Comparison of ENCODE assay signal across 17 cellular contexts in the genomic region with DNA sequence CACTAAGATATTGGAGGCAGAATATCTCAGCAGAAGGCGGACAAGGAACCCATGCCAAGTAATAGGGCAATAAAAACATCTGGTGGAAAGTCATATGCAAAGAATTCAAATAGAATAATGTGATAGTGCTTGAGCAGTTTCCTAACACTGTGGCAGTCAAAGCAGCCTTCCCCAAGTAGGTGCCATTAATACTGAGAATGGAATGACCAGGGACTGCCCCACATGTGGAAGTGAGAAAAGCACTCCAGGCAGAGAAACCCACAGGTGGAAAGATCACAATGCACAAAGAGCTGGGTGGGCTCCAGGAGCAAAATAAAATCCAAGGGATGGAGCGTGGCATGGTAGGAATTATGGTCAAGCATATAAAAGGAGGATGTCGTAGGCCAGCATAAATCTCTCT.
"Had no signal": no experiment of that assay in that cellular context is flagged by ENCODE, and none has a peak within 500 bp of the region (broad histone marks: within the 10 kb centered on the region; RNA-seq: fewer than 3 reads in every experiment).

No MANE protein-coding gene starts in this region.

- ATAC-seq: lower lobe of right lung; naive thymus-derived CD8-positive, alpha-beta T cell; right lobe of liver; stimulated activated effector memory CD8-positive, alpha-beta T cell treated with anti-CD3 and anti-CD28 coated beads, Interleukin-12 subunit alpha, Interleukin-12 subunit beta, amount 100 ng/mL, for 72 hours had no signal

- H3K4me3 ChIP-seq: cardiac muscle cell, esophagus squamous epithelium, hepatocyte, lower lobe of right lung, ovary, right lobe of liver, smooth muscle cell, tibial artery, uterus had no signal

- DNase-seq: activated CD4-positive, alpha-beta T cell treated with anti-CD3 and anti-CD28 coated beads, Interleukin-2, amount 50 U/mL, for 48 hours; activated T-cell treated with anti-CD3 and anti-CD28 coated beads for 4 hours; dermis blood vessel endothelial cell; effector memory CD4-positive, alpha-beta T cell; esophagus squamous epithelium; lower lobe of right lung; naive thymus-derived CD8-positive, alpha-beta T cell; ovary; right lobe of liver; stimulated activated CD4-positive, alpha-beta T cell treated with anti-CD3 and anti-CD28 coated beads, Interleukin-4, amount 100 ng/mL, for 24 hours; tibial artery; uterus had no signal

- H3K27ac ChIP-seq: cardiac muscle cell, esophagus squamous epithelium, hepatocyte, lower lobe of right lung, ovary, right lobe of liver, tibial artery, uterus had no signal

- H3K9me3 ChIP-seq: esophagus squamous epithelium, lower lobe of right lung, ovary, right lobe of liver, tibial artery, uterus had no signal

- FAIRE-seq: islet of Langerhans had no signal

- H3K4me1 ChIP-seq: esophagus squamous epithelium, right lobe of liver, uterus had no signal

- H3K27me3 ChIP-seq: cardiac muscle cell, esophagus squamous epithelium, hepatocyte, ovary, right lobe of liver, tibial artery, uterus had no signal

- H3K36me3 ChIP-seq: cardiac muscle cell, esophagus squamous epithelium, lower lobe of right lung, ovary, right lobe of liver, tibial artery, uterus had no signal
